ENCODE assay signal across 8 cellular contexts in the genomic region with DNA sequence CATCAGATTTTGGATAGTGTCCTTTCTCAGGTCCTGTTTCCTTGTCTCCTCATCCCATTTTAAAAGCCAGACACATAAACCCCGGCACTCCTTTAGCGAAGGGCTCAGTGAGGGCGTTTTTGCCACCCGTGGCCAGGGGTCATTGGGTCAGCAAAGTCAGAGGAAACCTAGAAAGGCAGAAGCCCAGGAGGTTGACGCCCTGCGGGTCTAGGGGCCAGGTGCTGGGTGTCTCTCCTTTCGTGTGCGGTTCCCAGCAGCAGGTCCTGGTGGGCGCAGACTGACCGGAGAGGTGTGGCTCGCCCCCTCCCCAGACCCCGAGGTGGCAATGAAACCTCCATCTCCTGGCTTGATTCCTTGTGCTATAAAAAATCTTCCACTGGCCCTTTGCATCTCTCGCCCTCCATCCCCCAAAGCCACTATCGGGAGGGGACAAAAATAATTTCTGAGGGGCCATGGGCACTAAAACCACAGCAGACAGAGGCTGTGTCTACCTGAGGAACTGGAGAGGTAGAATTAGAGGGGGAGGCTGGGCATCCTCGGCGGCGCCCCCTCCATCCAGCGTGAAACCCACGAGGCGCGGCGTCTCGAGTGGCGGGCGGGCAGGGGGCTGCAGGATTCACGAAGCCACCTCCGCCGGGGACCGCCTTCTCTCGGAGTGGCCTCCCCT. TPM values are rescaled to one million over a fixed set of nuclear protein-coding genes. Genes with fewer than 3 reads are reported as not detected.
DNase-seq lines count a peak whose midpoint lies in the region; ATAC-seq and TF ChIP-seq lines count a peak whose summit lies in the region.

No MANE protein-coding gene starts in this region.

- H3K4me3 ChIP-seq in cardiac muscle cell: peak overlapping the region; percentile 63
- peak overlapping the region; percentile 86 for H3K4me3 ChIP-seq in psoas muscle

- peak in 1 of 4 donors; percentile 7 for ATAC-seq in psoas muscle

- WGBS in psoas muscle, 3 donors: 2 to 3% (median 2%) methylated on average over 29 to 30 of the region's 30 CpGs

- H3K36me3 ChIP-seq in cardiac muscle cell (no peaks in the 10 kb centered on the region), psoas muscle (ENCODE audit: insufficient read depth in 1 of 2, low read depth in 1 of 2) (no peaks in the 10 kb centered on the region)

- peak overlapping the region; percentile 100 for H3K27ac ChIP-seq in cardiac muscle cell
- H3K27ac ChIP-seq in psoas muscle: peak overlapping the region; percentile 91

- TF ChIP-seq CTCF in cardiac muscle cell (IDR thresholded peaks at IDR 0.05; ENCODE audit: low read depth, low read length) (no peak), psoas muscle (IDR thresholded peaks at IDR 0.05) (no peak)

- peaks cover 25% of the 10 kb centered on the region for H3K4me1 ChIP-seq in cardiac muscle cell (ENCODE audit: low read depth)
- no peaks in the 10 kb centered on the region for H3K4me1 ChIP-seq in psoas muscle

- H3K9me3 ChIP-seq in cardiac muscle cell (ENCODE audit: low read depth) (no peaks in the 10 kb centered on the region), psoas muscle (no peaks in the 10 kb centered on the region)

- intact Hi-C loops in psoas muscle (cut with DNase I): loop anchor here (5.0 kb wide), 2 partner anchors 126 to 369 kb away; no protein-coding TSS in a partner anchor

- no peaks in the 10 kb centered on the region for H3K27me3 ChIP-seq in cardiac muscle cell
- no peaks in the 10 kb centered on the region for H3K27me3 ChIP-seq in psoas muscle (ENCODE audit: insufficient read depth in 3 of 3, low read length in 2 of 3)

- peak; percentile 4 for DNase-seq in activated gamma-delta T cell treated with Interleukin-2 at 50 U/mL for 16 hours
- no peak for DNase-seq in activated gamma-delta T cell (lab: John Stamatoyannopoulos, UW)
- DNase-seq in activated CD8-positive, alpha-beta memory T cell treated with anti-CD3 and anti-CD28 coated beads, Interleukin-2, amount 50 U/mL, for 48 hours: peak; percentile 54
- peak in 1 of 2 donors; percentile 24 for DNase-seq in cardiac muscle cell (ENCODE audit: low read depth in 1 of 2, low spot score in 1 of 2)
- DNase-seq in psoas muscle: peak; percentile 35 to 58
- DNase-seq in mucosa of gallbladder (ENCODE audit: low spot score): no peak
- DNase-seq in AML-193 (lab: John Stamatoyannopoulos, UW): no peak
- DNase-seq in midbrain (lab: John Stamatoyannopoulos, UW): no peak

RNA-seq across cellular contexts. Expression of a gene that starts 0.9 kb away (rescaled TPM):
- total RNA-seq in cardiac muscle cell: 18.2 and 24.7 TPM in 2 replicates
- 8.4 and 11.2 TPM in 2 replicates for polyA plus RNA-seq in cardiac muscle cell
- 1 to 10 TPM; 5.0 to 9.8 (median 5.9) TPM for total RNA-seq in psoas muscle
- 1 to 10 TPM; 2.5 to 3.2 (median 2.6) TPM for polyA plus RNA-seq in psoas muscle
- total RNA-seq in mucosa of gallbladder: 20.3 TPM

Comparison
In these comparisons a context has a peak if more than half of its experiments do, and no peak if none do; other contexts are left out.
1. DNase-seq: peak in activated gamma-delta T cell treated with Interleukin-2 at 50 U/mL for 16 hours (single experiment), activated CD8-positive, alpha-beta memory T cell treated with anti-CD3 and anti-CD28 coated beads, Interleukin-2, amount 50 U/mL, for 48 hours (single experiment) and psoas muscle (2 of 2); none in activated gamma-delta T cell (single experiment), mucosa of gallbladder (single experiment), AML-193 (0 of 2) and midbrain (single experiment).